ENCODE assay signal across 1 cellular context in the genomic region with DNA sequence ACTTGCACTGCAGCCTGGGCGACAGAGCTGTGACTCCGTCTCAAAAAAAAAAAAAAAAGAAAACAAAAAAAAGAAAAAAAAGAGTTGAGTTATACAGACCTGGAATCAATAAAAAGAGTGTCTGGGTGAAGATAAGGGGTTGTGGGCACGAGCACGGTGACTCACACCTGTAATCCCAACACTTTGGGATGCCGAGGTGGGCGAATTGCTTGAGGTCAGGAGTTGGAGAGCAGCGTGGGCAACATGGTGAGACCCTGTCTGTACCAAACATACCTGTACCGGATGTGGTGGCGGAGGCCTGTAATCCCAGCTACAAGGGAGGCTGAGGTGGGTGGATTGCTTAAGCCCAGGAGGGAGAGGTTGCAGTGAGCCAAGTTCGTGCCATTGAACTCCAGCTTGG.
TF ChIP-seq lines count a peak whose summit lies in the region.

No MANE protein-coding gene starts in this region.

TF ChIP-seq in SK-N-SH, 30 proteins besides CTCF, POLR2A, EP300 and RAD21 (continued from another document):
- TF ChIP-seq, protein P1, sequence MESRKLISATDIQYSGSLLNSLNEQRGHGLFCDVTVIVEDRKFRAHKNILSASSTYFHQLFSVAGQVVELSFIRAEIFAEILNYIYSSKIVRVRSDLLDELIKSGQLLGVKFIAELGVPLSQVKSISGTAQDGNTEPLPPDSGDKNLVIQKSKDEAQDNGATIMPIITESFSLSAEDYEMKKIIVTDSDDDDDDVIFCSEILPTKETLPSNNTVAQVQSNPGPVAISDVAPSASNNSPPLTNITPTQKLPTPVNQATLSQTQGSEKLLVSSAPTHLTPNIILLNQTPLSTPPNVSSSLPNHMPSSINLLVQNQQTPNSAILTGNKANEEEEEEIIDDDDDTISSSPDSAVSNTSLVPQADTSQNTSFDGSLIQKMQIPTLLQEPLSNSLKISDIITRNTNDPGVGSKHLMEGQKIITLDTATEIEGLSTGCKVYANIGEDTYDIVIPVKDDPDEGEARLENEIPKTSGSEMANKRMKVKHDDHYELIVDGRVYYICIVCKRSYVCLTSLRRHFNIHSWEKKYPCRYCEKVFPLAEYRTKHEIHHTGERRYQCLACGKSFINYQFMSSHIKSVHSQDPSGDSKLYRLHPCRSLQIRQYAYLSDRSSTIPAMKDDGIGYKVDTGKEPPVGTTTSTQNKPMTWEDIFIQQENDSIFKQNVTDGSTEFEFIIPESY (IDR thresholded peaks at IDR 0.05; ENCODE audit: borderline replicate concordance, low read depth): no peak
- TF ChIP-seq RXRA (IDR thresholded peaks at IDR 0.05; ENCODE audit: borderline replicate concordance, low read depth): no peak
- TF ChIP-seq FOSL2 (IDR thresholded peaks at IDR 0.05; ENCODE audit: borderline replicate concordance, low read depth): no peak
- TF ChIP-seq, protein P2, sequence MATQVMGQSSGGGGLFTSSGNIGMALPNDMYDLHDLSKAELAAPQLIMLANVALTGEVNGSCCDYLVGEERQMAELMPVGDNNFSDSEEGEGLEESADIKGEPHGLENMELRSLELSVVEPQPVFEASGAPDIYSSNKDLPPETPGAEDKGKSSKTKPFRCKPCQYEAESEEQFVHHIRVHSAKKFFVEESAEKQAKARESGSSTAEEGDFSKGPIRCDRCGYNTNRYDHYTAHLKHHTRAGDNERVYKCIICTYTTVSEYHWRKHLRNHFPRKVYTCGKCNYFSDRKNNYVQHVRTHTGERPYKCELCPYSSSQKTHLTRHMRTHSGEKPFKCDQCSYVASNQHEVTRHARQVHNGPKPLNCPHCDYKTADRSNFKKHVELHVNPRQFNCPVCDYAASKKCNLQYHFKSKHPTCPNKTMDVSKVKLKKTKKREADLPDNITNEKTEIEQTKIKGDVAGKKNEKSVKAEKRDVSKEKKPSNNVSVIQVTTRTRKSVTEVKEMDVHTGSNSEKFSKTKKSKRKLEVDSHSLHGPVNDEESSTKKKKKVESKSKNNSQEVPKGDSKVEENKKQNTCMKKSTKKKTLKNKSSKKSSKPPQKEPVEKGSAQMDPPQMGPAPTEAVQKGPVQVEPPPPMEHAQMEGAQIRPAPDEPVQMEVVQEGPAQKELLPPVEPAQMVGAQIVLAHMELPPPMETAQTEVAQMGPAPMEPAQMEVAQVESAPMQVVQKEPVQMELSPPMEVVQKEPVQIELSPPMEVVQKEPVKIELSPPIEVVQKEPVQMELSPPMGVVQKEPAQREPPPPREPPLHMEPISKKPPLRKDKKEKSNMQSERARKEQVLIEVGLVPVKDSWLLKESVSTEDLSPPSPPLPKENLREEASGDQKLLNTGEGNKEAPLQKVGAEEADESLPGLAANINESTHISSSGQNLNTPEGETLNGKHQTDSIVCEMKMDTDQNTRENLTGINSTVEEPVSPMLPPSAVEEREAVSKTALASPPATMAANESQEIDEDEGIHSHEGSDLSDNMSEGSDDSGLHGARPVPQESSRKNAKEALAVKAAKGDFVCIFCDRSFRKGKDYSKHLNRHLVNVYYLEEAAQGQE (IDR thresholded peaks at IDR 0.05; ENCODE audit: low read depth, low read length): no peak
- TF ChIP-seq TCF12 (IDR thresholded peaks at IDR 0.05): no peak
- TF ChIP-seq ELF1 (IDR thresholded peaks at IDR 0.05): no peak
- TF ChIP-seq CHD2 (IDR thresholded peaks at IDR 0.05; ENCODE audit: low read length, partially characterized antibody): no peak
- no peak for TF ChIP-seq RFX5 (IDR thresholded peaks at IDR 0.05; ENCODE audit: low read length)
- TF ChIP-seq, protein P3, sequence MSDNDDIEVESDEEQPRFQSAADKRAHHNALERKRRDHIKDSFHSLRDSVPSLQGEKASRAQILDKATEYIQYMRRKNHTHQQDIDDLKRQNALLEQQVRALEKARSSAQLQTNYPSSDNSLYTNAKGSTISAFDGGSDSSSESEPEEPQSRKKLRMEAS (IDR thresholded peaks at IDR 0.05; ENCODE audit: low read depth): no peak
- no peak for TF ChIP-seq YY1 (IDR thresholded peaks at IDR 0.05; ENCODE audit: low read depth)
